14 cellular contexts compared by ENCODE assay signal in the genomic region with DNA sequence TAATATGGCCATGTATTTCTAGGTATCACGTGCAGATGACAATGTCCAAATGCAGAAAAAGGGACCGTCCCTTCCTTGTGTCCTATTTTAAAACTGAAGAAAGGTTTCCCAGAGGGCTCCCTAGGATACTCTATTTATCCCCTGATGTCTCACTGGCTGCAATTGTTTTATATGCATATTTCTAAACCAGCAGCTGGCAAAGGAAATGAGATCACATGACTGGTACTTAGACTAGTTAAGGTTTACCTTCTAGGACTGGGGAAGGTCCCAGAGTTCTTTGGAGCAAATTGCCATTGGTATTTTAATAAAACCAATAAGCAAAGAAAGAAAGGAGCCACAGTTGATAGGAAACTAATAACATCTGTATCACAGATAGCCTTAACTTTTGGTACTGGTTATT. TPM values are rescaled to one million over a fixed set of nuclear protein-coding genes. Genes with fewer than 3 reads are reported as not detected.
DNase-seq lines count a peak whose midpoint lies in the region; ATAC-seq and TF ChIP-seq lines count a peak whose summit lies in the region.
"Had no signal": no experiment of that assay in that cellular context is flagged by ENCODE, and none has a peak within 500 bp of the region (broad histone marks: within the 10 kb centered on the region; RNA-seq: fewer than 3 reads in every experiment).

No MANE protein-coding gene starts in this region.

- H3K4me1 ChIP-seq in H9 (ENCODE audit: insufficient read depth, low read length) (peaks cover 5% of the 10 kb centered on the region; the same call in 1 of the 2 replicates), gastroesophageal sphincter (peaks cover 3 to 62% (median 31%) of the 10 kb centered on the region in 3 donors)

- no peak overlapping the region for H2AK5ac ChIP-seq in H9 (ENCODE audit: insufficient read length, low read length)

- H4K20me1 ChIP-seq in H9 (ENCODE audit: control insufficient read depth, insufficient read depth, insufficient read length) = no peaks in the 10 kb centered on the region

- no peak overlapping the region for H2BK120ac ChIP-seq in H9 (ENCODE audit: low read depth, low read length, poor library complexity, severe bottlenecking)

- H3K56ac ChIP-seq in H9 (ENCODE audit: insufficient read length, low read depth, low read length) = no peak overlapping the region

- H3T11ph ChIP-seq in H9 (ENCODE audit: low read length) = no peak overlapping the region

- no peaks in the 10 kb centered on the region for H3K79me1 ChIP-seq in H9 (ENCODE audit: insufficient read depth, low read depth, low read length, poor library complexity, severe bottlenecking)

- CTCF ChIA-PET in WTC11 (lab: Charles Lee) = interaction anchor here (1.0 to 1.3 kb wide), 2 partner anchors 23 kb away, joined by 3 to 4 read pairs; no protein-coding TSS in a partner anchor

- H3K27me3 Mint-ChIP-seq in H9 (ENCODE audit: low read depth) = no peaks in the 10 kb centered on the region
- no peaks in the 10 kb centered on the region for H3K27me3 Mint-ChIP-seq in WTC11 (ENCODE audit: low read depth)
- H3K27me3 Mint-ChIP-seq in glutamatergic neuron (ENCODE audit: unreplicated experiment) = peaks cover 3% of the 10 kb centered on the region
- H3K27me3 Mint-ChIP-seq: CD8-positive, alpha-beta memory T cell had no signal

- peaks cover 5% of the 10 kb centered on the region; the same call in 1 of the 2 replicates for H3K79me2 ChIP-seq in H9 (ENCODE audit: insufficient read depth, low read length)

- H2AFZ ChIP-seq in H9 (ENCODE audit: low read length) = no peak overlapping the region
- H2AFZ ChIP-seq: GM23248 had no signal

- ATAC-seq in WTC11 = no peak
- no peak for ATAC-seq in gastroesophageal sphincter
- ATAC-seq in GM19467 (IDR thresholded peaks at IDR 0.05; ENCODE audit: unreplicated experiment) = no peak
- ATAC-seq: HepG2 had no signal

- H2BK5ac ChIP-seq in H9 (ENCODE audit: insufficient read length, low read length) = no peak overlapping the region

- no peak overlapping the region for H2BK20ac ChIP-seq in H9 (ENCODE audit: low read depth, low read length, poor library complexity, severe bottlenecking)

- H3K27ac Mint-ChIP-seq in H9 (peak overlapping the region in 2 of 3 experiments; percentile 12 to 59; a peak in 1 of 7 replicates), WTC11 (peak overlapping the region; percentile 30; the same call in 1 of the 2 replicates), glutamatergic neuron (ENCODE audit: unreplicated experiment) (no peak overlapping the region)

- H3K9me3 ChIP-seq in H9 (ENCODE audit: control insufficient read depth, low read depth, low read length) (no peaks in the 10 kb centered on the region), gastroesophageal sphincter (no peaks in the 10 kb centered on the region)
- H3K9me3 ChIP-seq: Caco-2 had no signal

- H2BK15ac ChIP-seq in H9 (ENCODE audit: low read depth, low read length) = no peak overlapping the region

- H3K4me3 ChIP-seq in gastroesophageal sphincter = no peak overlapping the region
- H3K4me3 ChIP-seq: GM23248 had no signal

- WGBS in H9 (ENCODE audit: extremely low coverage, insufficient read length, low lambda C conversion rate) = no CpG with 5 or more reads among the region's 2 CpGs
- WGBS in gastroesophageal sphincter (ENCODE audit: low coverage in 1 of 2), 2 donors = 52 to 100% methylated on average over 2 of the region's 2 CpGs

- peaks cover 0 to 11% of the 10 kb centered on the region in 2 donors for H3K36me3 ChIP-seq in gastroesophageal sphincter

- H3K27ac ChIP-seq in H9 (ENCODE audit: insufficient read length, low read depth, low read length) = no peak overlapping the region
- peak overlapping the region; percentile 76 to 93 (median 78) for H3K27ac ChIP-seq in gastroesophageal sphincter
- H3K27ac ChIP-seq: GM23248 had no signal

- H3K14ac ChIP-seq in H9 (ENCODE audit: insufficient read depth, low read length) = no peak overlapping the region

- no peak overlapping the region for H3K4me3 Mint-ChIP-seq in H9
- H3K4me3 Mint-ChIP-seq in WTC11 = no peak overlapping the region
- H3K4me3 Mint-ChIP-seq in glutamatergic neuron (ENCODE audit: unreplicated experiment) = no peak overlapping the region
- H3K4me3 Mint-ChIP-seq: CD14-positive monocyte; CD8-positive, alpha-beta memory T cell had no signal

- H4K91ac ChIP-seq in H9 (ENCODE audit: insufficient read length, low read depth, low read length) = no peak overlapping the region

- no peak for TF ChIP-seq POLR2A in gastroesophageal sphincter (IDR thresholded peaks at IDR 0.05)

- no peak overlapping the region for H3K18ac ChIP-seq in H9 (ENCODE audit: insufficient read length, low read depth, low read length)

- no peak overlapping the region for H4K8ac ChIP-seq in H9 (replicated peaks; ENCODE audit: insufficient read length, low read depth, low read length)

- H3K4me1 Mint-ChIP-seq in H9 = peaks cover 16 to 28% of the 10 kb centered on the region in 2 experiments
- H3K4me1 Mint-ChIP-seq in WTC11 = peaks cover 41% of the 10 kb centered on the region
- peaks cover 6% of the 10 kb centered on the region for H3K4me1 Mint-ChIP-seq in glutamatergic neuron (ENCODE audit: low read depth, unreplicated experiment)
- H3K4me1 Mint-ChIP-seq: CD14-positive monocyte had no signal

- POLR2A ChIA-PET in WTC11 (lab: Charles Lee) = interaction anchor here (0.8 kb wide), 1 partner anchor 30 kb away, joined by 3 read pairs; the partner anchor contains the start of genes GTF2E1 and RABL3

- H3K27me3 ChIP-seq in H9 (ENCODE audit: insufficient read depth, low read length) (no peaks in the 10 kb centered on the region), gastroesophageal sphincter (no peaks in the 10 kb centered on the region)

- H3K23me2 ChIP-seq in H9 (ENCODE audit: insufficient read length, low read depth, low read length, poor library complexity, severe bottlenecking) = no peaks in the 10 kb centered on the region

- no peak for TF ChIP-seq EP300 in gastroesophageal sphincter (IDR thresholded peaks at IDR 0.05)

- DNase-seq in H9 = no peak
- DNase-seq in WTC11 (ENCODE audit: low spot score) = no peak
- no peak for DNase-seq in activated CD4-positive, CD25-positive, alpha-beta regulatory T cell (lab: John Stamatoyannopoulos, UW)
- no peak for DNase-seq in glutamatergic neuron
- no peak for DNase-seq in NCI-H2081 treated with DMSO at 0.1 percent for 48 hours (lab: John Stamatoyannopoulos, UW)
- DNase-seq: Caco-2; CD8-positive, alpha-beta memory T cell; DND-41; GF-D8; GM23248 had no signal

- no peak overlapping the region for H3K23ac ChIP-seq in H9 (ENCODE audit: insufficient read length, low read depth, low read length)

- TF ChIP-seq CTCF in H9 (conservative IDR thresholded peaks at IDR 0.05) (no peak), WTC11 (IDR thresholded peaks at IDR 0.05) (no peak), gastroesophageal sphincter (IDR thresholded peaks at IDR 0.05) (no peak), glutamatergic neuron (IDR thresholded peaks at IDR 0.05; ENCODE audit: partially characterized antibody, unreplicated experiment) (no peak)

- H3K36me3 Mint-ChIP-seq in H9 (ENCODE audit: insufficient read depth in 1 of 3, low read depth in 3 of 3) = peaks cover 6 to 16% (median 9%) of the 10 kb centered on the region in 3 experiments; a peak in 6 of 7 replicates
- H3K36me3 Mint-ChIP-seq in WTC11 = peaks cover 11% of the 10 kb centered on the region
- no peaks in the 10 kb centered on the region for H3K36me3 Mint-ChIP-seq in glutamatergic neuron (ENCODE audit: unreplicated experiment)

- no peak overlapping the region for H2BK12ac ChIP-seq in H9 (ENCODE audit: insufficient read length, low read depth, low read length)

- no peak overlapping the region for H3K4ac ChIP-seq in H9 (ENCODE audit: low read depth, low read length)

- no peak overlapping the region for H4K5ac ChIP-seq in H9 (ENCODE audit: insufficient read length, low read depth, low read length)

- H3K9ac ChIP-seq in H9 (ENCODE audit: extremely low read depth, insufficient read length, low read length) = no peak overlapping the region
- H3K9ac ChIP-seq: GM23248 had no signal

- H3K9me3 Mint-ChIP-seq in H9 (no peaks in the 10 kb centered on the region), WTC11 (no peaks in the 10 kb centered on the region), glutamatergic neuron (ENCODE audit: unreplicated experiment) (peaks cover 2% of the 10 kb centered on the region)
- H3K9me3 Mint-ChIP-seq: CD14-positive monocyte; CD8-positive, alpha-beta memory T cell had no signal

- no peak overlapping the region for H3K4me2 ChIP-seq in H9 (ENCODE audit: insufficient read depth, insufficient read length, low read length)

TF ChIP-seq in WTC11, 78 proteins besides CTCF, POLR2A, EP300 and RAD21 (continues in another document):
- peak; percentile 61 for TF ChIP-seq USF2 (CRISPR knock-in tag; IDR thresholded peaks at IDR 0.05)
- TF ChIP-seq, protein P1, sequence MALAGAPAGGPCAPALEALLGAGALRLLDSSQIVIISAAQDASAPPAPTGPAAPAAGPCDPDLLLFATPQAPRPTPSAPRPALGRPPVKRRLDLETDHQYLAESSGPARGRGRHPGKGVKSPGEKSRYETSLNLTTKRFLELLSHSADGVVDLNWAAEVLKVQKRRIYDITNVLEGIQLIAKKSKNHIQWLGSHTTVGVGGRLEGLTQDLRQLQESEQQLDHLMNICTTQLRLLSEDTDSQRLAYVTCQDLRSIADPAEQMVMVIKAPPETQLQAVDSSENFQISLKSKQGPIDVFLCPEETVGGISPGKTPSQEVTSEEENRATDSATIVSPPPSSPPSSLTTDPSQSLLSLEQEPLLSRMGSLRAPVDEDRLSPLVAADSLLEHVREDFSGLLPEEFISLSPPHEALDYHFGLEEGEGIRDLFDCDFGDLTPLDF (CRISPR knock-in tag; IDR thresholded peaks at IDR 0.05) = no peak

RNA-seq across cellular contexts. Expression of gene GTF2E1, which starts 29.5 kb away (rescaled TPM):
- total RNA-seq in H9 (2021) (88.8 and 92.0 TPM in 2 replicates), WTC11 (2021) (64.5 to 78.0 TPM (median 72.4 TPM) in 3 replicates), gastroesophageal sphincter (10 to 100 TPM; 11.4 to 21.0 (median 15.3) TPM), glutamatergic neuron (ENCODE audit: unreplicated experiment) (40.5 TPM)

RNA-seq across cellular contexts. Expression of gene RABL3, which starts 29.8 kb away (rescaled TPM):
- total RNA-seq in H9 (2021) (26.7 and 27.0 TPM in 2 replicates), WTC11 (2021) (15.0 to 18.2 TPM (median 16.6 TPM) in 3 replicates), gastroesophageal sphincter (10 to 100 TPM; 16.3 to 29.2 (median 20.1) TPM), glutamatergic neuron (ENCODE audit: unreplicated experiment) (12.6 TPM)
